8 cellular contexts compared by ENCODE assay signal in the genomic region with DNA sequence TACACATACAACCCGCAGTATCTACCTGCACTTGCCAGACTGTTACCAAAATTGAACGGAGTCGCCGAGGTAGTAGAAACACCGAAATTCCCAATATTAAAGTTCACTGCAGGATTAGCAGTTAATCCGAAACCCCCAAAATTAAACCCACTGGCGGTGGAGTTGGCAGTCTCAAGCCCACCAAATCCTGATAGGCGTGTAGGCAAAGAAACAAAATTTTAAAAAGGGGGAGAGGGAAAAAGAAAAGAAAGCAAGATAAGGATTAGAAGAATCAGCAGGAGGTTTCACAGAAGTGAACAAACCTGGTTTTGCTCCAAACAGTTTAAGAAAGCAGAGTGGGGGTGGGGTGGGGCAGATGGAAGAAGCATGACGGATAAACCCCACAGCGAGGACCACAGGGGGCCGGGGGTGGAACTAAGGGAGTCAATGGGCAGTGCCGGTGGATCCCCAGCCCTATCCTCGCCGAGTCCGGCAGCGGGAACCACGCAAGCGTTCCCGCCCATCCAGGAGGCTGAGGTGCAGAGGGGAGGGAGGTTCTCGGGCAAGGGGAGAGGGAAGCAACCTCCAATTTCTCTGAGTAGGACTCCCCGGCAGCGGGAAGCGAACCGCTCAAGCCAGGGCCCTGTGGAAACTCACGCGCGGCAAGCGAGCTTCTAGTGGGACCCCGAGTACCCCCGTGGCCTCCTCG. TPM values are rescaled to one million over a fixed set of nuclear protein-coding genes. Genes with fewer than 3 reads are reported as not detected.
DNase-seq lines count a peak whose midpoint lies in the region; TF ChIP-seq lines count a peak whose summit lies in the region.

No MANE protein-coding gene starts in this region.

- H3K4me3 ChIP-seq in H7 (ENCODE audit: insufficient read depth, low read depth, low read length): peak overlapping the region; percentile 77
- H3K4me3 ChIP-seq in left ventricle myocardium inferior: peak overlapping the region; percentile 98

- H3K9me3 ChIP-seq in left ventricle myocardium inferior (replicated peaks): no peaks in the 10 kb centered on the region

- 0 to 1% (median 0%) methylated on average over 31 of the region's 31 CpGs for WGBS in adipose tissue, 3 donors

- intact Hi-C loops in left ventricle myocardium inferior (cut with micrococcal nuclease): no loop called here

- peaks cover 53% of the 10 kb centered on the region for H3K4me1 ChIP-seq in left ventricle myocardium inferior

- H3K27ac ChIP-seq in adipose tissue (ENCODE audit: low read depth, low read length) (peak overlapping the region; percentile 1), left ventricle myocardium inferior (replicated peaks) (peak overlapping the region; percentile 93)

- no peak for TF ChIP-seq CTCF in left ventricle myocardium inferior (IDR thresholded peaks at IDR 0.05; ENCODE audit: borderline replicate concordance)

- in situ Hi-C loops in G401 (cut with HindIII; ENCODE audit: low sequenced_read_pairs) (no loop called here), SK-MEL-5 (cut with HindIII; ENCODE audit: low pct_unique_long_range_greater_than_20kb, low sequenced_read_pairs) (no loop called here)

- H3K27me3 ChIP-seq in H7 (ENCODE audit: control insufficient read depth, insufficient read depth, low read length): no peaks in the 10 kb centered on the region
- no peaks in the 10 kb centered on the region for H3K27me3 ChIP-seq in left ventricle myocardium inferior (ENCODE audit: low read depth)

- H3K36me3 ChIP-seq in H7 (replicated peaks; ENCODE audit: control insufficient read depth, insufficient read depth, low read length): peaks cover 5% of the 10 kb centered on the region
- peaks cover 15% of the 10 kb centered on the region for H3K36me3 ChIP-seq in left ventricle myocardium inferior

- peak; percentile 73 for DNase-seq in G401 (ENCODE audit: low spot score)
- DNase-seq in H7: peak; percentile 94
- peak; percentile 77 for DNase-seq in LoVo (ENCODE audit: low spot score)
- DNase-seq in SK-MEL-5 (ENCODE audit: low read depth, low spot score): peak; percentile 79
- peak; percentile 18 for DNase-seq in left ventricle myocardium inferior
- DNase-seq in pulmonary artery endothelial cell (ENCODE audit: low read depth, low spot score): peak; percentile 17
- DNase-seq in superior temporal gyrus (ENCODE audit: extremely low spot score): no peak

RNA-seq across cellular contexts. Expression of a gene that starts 0.6 kb away (rescaled TPM):
- total RNA-seq in G401 (2014; rRNA removed; shearing (Covaris generic)): 78.2 and 130 TPM in 2 replicates
- 102 and 122 TPM in 2 replicates for total RNA-seq in H7 (2014; rRNA removed; shearing (Covaris generic))
- total RNA-seq in SK-MEL-5 (2014; rRNA removed; shearing (Covaris generic)): 32.0 and 36.2 TPM in 2 replicates
- polyA plus RNA-seq in SK-MEL-5 (2015; cell fraction: cytosol; rRNA removed): 18.9 and 27.7 TPM in 2 replicates
- polyA plus RNA-seq in SK-MEL-5 (2015; cell fraction: nucleus; rRNA removed): 39.4 and 74.8 TPM in 2 replicates
- 10 to 100 TPM; 14.0 to 29.8 (median 20.7) TPM for polyA plus RNA-seq in adipose tissue
- total RNA-seq in left ventricle myocardium inferior: 18.0 TPM
- total RNA-seq in pulmonary artery endothelial cell: 61.2 and 72.6 TPM in 2 replicates
